ENCODE assay signal across 20 cellular contexts in the genomic region with DNA sequence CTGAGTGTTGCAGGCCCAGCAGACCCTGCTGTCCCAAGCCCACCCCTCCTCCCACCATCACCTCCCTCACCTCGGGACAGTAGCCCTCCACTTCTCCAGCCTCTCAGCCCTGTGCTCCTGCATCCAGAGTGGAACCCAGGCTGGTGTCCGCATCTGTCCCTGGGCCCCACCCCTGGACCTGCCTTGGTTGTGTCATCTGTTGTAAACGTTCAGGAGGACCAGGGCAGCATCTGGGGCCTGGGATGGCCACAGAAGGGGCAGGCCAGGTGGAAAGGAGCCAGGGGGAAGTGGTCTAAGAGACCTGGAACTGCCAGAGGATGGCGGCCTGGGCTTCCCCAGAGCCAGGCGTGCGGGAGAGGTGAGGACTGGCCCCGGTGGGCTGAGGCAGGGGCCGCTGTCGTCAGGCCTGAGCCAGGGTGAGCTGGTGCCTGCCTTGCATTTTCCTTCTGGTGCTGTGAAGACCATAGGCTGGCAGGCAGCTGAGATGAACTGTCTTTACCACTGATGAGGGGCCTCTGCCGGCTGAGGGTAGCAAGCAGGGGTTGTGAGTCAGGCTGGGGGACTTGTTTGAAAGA. TPM values are rescaled to one million over a fixed set of nuclear protein-coding genes. Genes with fewer than 3 reads are reported as not detected.
DNase-seq lines count a peak whose midpoint lies in the region; ATAC-seq and TF ChIP-seq lines count a peak whose summit lies in the region.
"Had no signal": no experiment of that assay in that cellular context is flagged by ENCODE, and none has a peak within 500 bp of the region (broad histone marks: within the 10 kb centered on the region; RNA-seq: fewer than 3 reads in every experiment).

No MANE protein-coding gene starts in this region.

- H3K4me3 ChIP-seq in Peyer's patch (no peak overlapping the region), dorsolateral prefrontal cortex (no peak overlapping the region), thyroid gland (replicated peaks in 1 of 3) (no peak overlapping the region)

- H3K4me1 ChIP-seq in Peyer's patch (no peaks in the 10 kb centered on the region), thyroid gland (peaks cover 0 to 23% of the 10 kb centered on the region in 2 donors)
- H3K4me1 ChIP-seq: BE2C had no signal

- peaks cover 0 to 76% (median 0%) of the 10 kb centered on the region in 3 donors for H3K36me3 ChIP-seq in Peyer's patch
- H3K36me3 ChIP-seq in thyroid gland, result peaks cover 39 to 40% of the 10 kb centered on the region in 2 donors

- no peak overlapping the region for H3K4me3 Mint-ChIP-seq in nephron progenitor cell
- H3K4me3 Mint-ChIP-seq: activated CD8-positive, alpha-beta T cell treated with anti-CD3 and anti-CD28 coated beads for 36 hours; effector memory CD8-positive, alpha-beta T cell; natural killer cell; stimulated activated naive CD8-positive, alpha-beta T cell treated with anti-CD3 and anti-CD28 coated beads, Interleukin-15, Interleukin-2, amounts not matched to agents 100 ng/mL and 50 ng/mL, for 24 hours had no signal

- H3K9me3 ChIP-seq in Peyer's patch, result no peaks in the 10 kb centered on the region
- H3K9me3 ChIP-seq in thyroid gland, result no peaks in the 10 kb centered on the region
- H3K9me3 ChIP-seq: BE2C had no signal

- intact Hi-C loops in dorsolateral prefrontal cortex (cut with DNase I) (loop anchor here (5.0 kb wide), 1 partner anchor 33 kb away; a partner anchor contains a TSS), thyroid gland (cut with DNase I) (no loop called here)

- TF ChIP-seq POLR2A in Peyer's patch (IDR thresholded peaks at IDR 0.05), result no peak
- TF ChIP-seq POLR2A in thyroid gland (IDR thresholded peaks at IDR 0.05), result no peak

- H3K36me3 Mint-ChIP-seq in nephron progenitor cell (ENCODE audit: low read depth), result no peaks in the 10 kb centered on the region
- H3K36me3 Mint-ChIP-seq: natural killer cell had no signal

- H3K9me3 Mint-ChIP-seq in nephron progenitor cell, result no peaks in the 10 kb centered on the region
- H3K9me3 Mint-ChIP-seq: activated CD8-positive, alpha-beta T cell treated with anti-CD3 and anti-CD28 coated beads for 36 hours; activated T-helper 2 cell treated with anti-CD3 and anti-CD28 coated beads, Interferon-gamma antibody, Interleukin-2, Interleukin-4, amounts not matched to agents 10 μg/mL and 5 μg/mL and 100 μg/mL, durations not matched to agents 14 hours and 24 hours and 36 hours; effector memory CD8-positive, alpha-beta T cell; natural killer cell; stimulated activated naive CD8-positive, alpha-beta T cell treated with anti-CD3 and anti-CD28 coated beads, Interleukin-15, Interleukin-2, amounts not matched to agents 100 ng/mL and 50 ng/mL, for 24 hours had no signal

- TF ChIP-seq CTCF in Peyer's patch (IDR thresholded peaks at IDR 0.05) (no peak), dorsolateral prefrontal cortex (IDR thresholded peaks at IDR 0.05 in 54 of 56, conservative IDR thresholded peaks at IDR 0.05 in 2 of 56; ENCODE audit: low read depth in 1 of 56, partially characterized antibody in 56 of 56) (no peak), nephron progenitor cell (IDR thresholded peaks at IDR 0.05) (no peak), thyroid gland (IDR thresholded peaks at IDR 0.05) (no peak)

- ATAC-seq in left lobe of liver (no peak), HG03139 (IDR thresholded peaks at IDR 0.05; ENCODE audit: unreplicated experiment) (no peak)
- ATAC-seq: activated CD8-positive, alpha-beta T cell treated with anti-CD3 and anti-CD28 coated beads for 36 hours; effector memory CD8-positive, alpha-beta T cell; natural killer cell; PC-3 had no signal

- peak overlapping the region; percentile 74 for H3K27ac Mint-ChIP-seq in nephron progenitor cell
- H3K27ac Mint-ChIP-seq: activated CD8-positive, alpha-beta T cell treated with anti-CD3 and anti-CD28 coated beads for 36 hours; activated T-helper 2 cell treated with anti-CD3 and anti-CD28 coated beads, Interferon-gamma antibody, Interleukin-2, Interleukin-4, amounts not matched to agents 10 μg/mL and 5 μg/mL and 100 μg/mL, durations not matched to agents 14 hours and 24 hours and 36 hours; effector memory CD8-positive, alpha-beta T cell; stimulated activated naive CD8-positive, alpha-beta T cell treated with anti-CD3 and anti-CD28 coated beads, Interleukin-15, Interleukin-2, amounts not matched to agents 100 ng/mL and 50 ng/mL, for 24 hours had no signal

- peaks cover 45% of the 10 kb centered on the region for H3K4me1 Mint-ChIP-seq in nephron progenitor cell
- H3K4me1 Mint-ChIP-seq: natural killer cell had no signal

- WGBS in thyroid gland, 2 donors, result 81 to 88% methylated on average over 4 to 10 of the region's 10 CpGs

- DNase-seq in Peyer's patch (no peak), dorsolateral prefrontal cortex (no peak), nephron progenitor cell (no peak), thyroid gland (no peak), COLO829 (ENCODE audit: low spot score) (no peak), left lobe of liver (ENCODE audit: low spot score) (no peak)
- DNase-seq: activated CD8-positive, alpha-beta T cell treated with anti-CD3 and anti-CD28 coated beads for 36 hours; BE2C; DND-41; effector memory CD8-positive, alpha-beta T cell; foreskin fibroblast; KG1; natural killer cell; NCI-H1436 treated with DMSO at 0.1 percent for 48 hours; NCI-H226; PC-3 had no signal

- H3K27ac ChIP-seq in Peyer's patch (peak overlapping the region in 3 of 4 donors; percentile 53 to 76 (median 61)), dorsolateral prefrontal cortex (peak overlapping the region; percentile 53 to 99 (median 96)), thyroid gland (peak overlapping the region in 2 of 3 donors; percentile 55 to 84)
- H3K27ac ChIP-seq: HL-60 had no signal

- no peaks in the 10 kb centered on the region for H3K27me3 Mint-ChIP-seq in nephron progenitor cell (ENCODE audit: low read depth, poor library complexity)
- H3K27me3 Mint-ChIP-seq: activated CD8-positive, alpha-beta T cell treated with anti-CD3 and anti-CD28 coated beads for 36 hours; effector memory CD8-positive, alpha-beta T cell; stimulated activated naive CD8-positive, alpha-beta T cell treated with anti-CD3 and anti-CD28 coated beads, Interleukin-15, Interleukin-2, amounts not matched to agents 100 ng/mL and 50 ng/mL, for 24 hours had no signal

- H3K27me3 ChIP-seq in Peyer's patch (no peaks in the 10 kb centered on the region), dorsolateral prefrontal cortex (no peaks in the 10 kb centered on the region), thyroid gland (no peaks in the 10 kb centered on the region)
- H3K27me3 ChIP-seq: BE2C had no signal

RNA-seq across cellular contexts. Expression of a gene that starts 26.1 kb away (rescaled TPM):
- total RNA-seq in Peyer's patch, result 10 to 100 TPM in 3 of 4 donors, 1 to 10 TPM in 1; 5.0 to 53.7 (median 49.6) TPM
- total RNA-seq in dorsolateral prefrontal cortex, result 100 to 1,000 TPM in 30 of 120 experiments, 10 to 100 TPM in 90; 57.7 to 147 (median 92.3) TPM
- total RNA-seq in thyroid gland, result 1 to 10 TPM in 2 of 4 donors, under 1 TPM in 2; 0.45 to 1.6 (median 0.90) TPM
- 0.13 TPM for total RNA-seq in left lobe of liver
- total RNA-seq: PC-3 had no signal

RNA-seq across cellular contexts. Expression of a gene that starts 31.1 kb away (rescaled TPM):
- 10 to 100 TPM; 15.6 to 74.3 (median 23.4) TPM for total RNA-seq in Peyer's patch
- 10 to 100 TPM; 25.2 to 75.7 (median 46.7) TPM for total RNA-seq in dorsolateral prefrontal cortex
- 10 to 100 TPM; 19.2 to 32.0 (median 21.9) TPM for total RNA-seq in thyroid gland
- 14.8 TPM for total RNA-seq in left lobe of liver
